Comparison of ENCODE assay signal across 19 cellular contexts in genomic region chr4:186366326-186366725, GRCh38.
DNase-seq lines count a peak whose midpoint lies in the region; ATAC-seq, FAIRE-seq and TF ChIP-seq lines count a peak whose summit lies in the region.
"Had no signal": no experiment of that assay in that cellular context is flagged by ENCODE, and none has a peak within 500 bp of the region (broad histone marks: within the 10 kb centered on the region; RNA-seq: fewer than 3 reads in every experiment).

No MANE protein-coding gene starts in this region.

- no peak overlapping the region for H3K4ac ChIP-seq in H1 (replicated peaks; ENCODE audit: insufficient read length, low read depth, low read length)

- no peak overlapping the region for H3K56ac ChIP-seq in H1 (replicated peaks; ENCODE audit: insufficient read length, low read depth, low read length)

- no peaks in the 10 kb centered on the region for H3K79me2 ChIP-seq in OCI-LY1 (ENCODE audit: insufficient read depth, low read length)
- H3K79me2 ChIP-seq in H1 (ENCODE audit: control insufficient read depth in 1 of 2, insufficient read depth in 2 of 2, low read length in 2 of 2): no peaks in the 10 kb centered on the region

- no peak overlapping the region for H4K5ac ChIP-seq in H1 (ENCODE audit: insufficient read length, low read depth, low read length)

- H4K91ac ChIP-seq in H1 (replicated peaks; ENCODE audit: insufficient read length, low read length): no peak overlapping the region

- TF ChIP-seq EP300 in H1 (IDR thresholded peaks at IDR 0.05; ENCODE audit: borderline replicate concordance in 1 of 2, low read depth in 2 of 2, low read length in 2 of 2): no peak

- H3K9ac ChIP-seq in OCI-LY1 (ENCODE audit: low read length) (no peak overlapping the region), H1 (replicated peaks in 1 of 4; ENCODE audit: extremely low read depth in 1 of 4, low read depth in 3 of 4, low read length in 3 of 4) (no peak overlapping the region)
- H3K9ac ChIP-seq: BLaER1 had no signal

- no peak overlapping the region for H2AK5ac ChIP-seq in H1 (ENCODE audit: low read depth, low read length)

- H3K27me3 ChIP-seq in OCI-LY1 (ENCODE audit: insufficient read depth, low read length) (no peaks in the 10 kb centered on the region), H1 (replicated peaks in 1 of 4; ENCODE audit: control insufficient read depth in 3 of 4, extremely low read depth in 1 of 4, insufficient read depth in 3 of 4, low read length in 3 of 4) (no peaks in the 10 kb centered on the region)
- H3K27me3 ChIP-seq: BLaER1, Peyer's patch had no signal

- no peak overlapping the region for H3K23ac ChIP-seq in H1 (ENCODE audit: insufficient read length)

- H2BK5ac ChIP-seq in H1 (ENCODE audit: low read depth, low read length): no peak overlapping the region

- CTCF ChIA-PET in H1 (lab: Charles Lee; ENCODE audit: partially characterized antibody): interaction anchor here (0.7 to 1.5 kb wide), 3 partner anchors 8 to 1794 kb away, joined by 3 to 4 read pairs (median 3); no protein-coding TSS in a partner anchor

- H3K4me1 ChIP-seq in OCI-LY1 (ENCODE audit: insufficient read depth, low read length, severe bottlenecking) (no peaks in the 10 kb centered on the region), H1 (replicated peaks in 1 of 4; ENCODE audit: control insufficient read depth in 3 of 4, insufficient read depth in 4 of 4, low read length in 3 of 4) (no peaks in the 10 kb centered on the region)
- H3K4me1 ChIP-seq: BLaER1, HAP-1, Peyer's patch had no signal

- H4K8ac ChIP-seq in H1 (ENCODE audit: extremely low read depth, insufficient read depth, low read length): no peak overlapping the region

- no peak for TF ChIP-seq POLR2A in H1 (IDR thresholded peaks at IDR 0.05; ENCODE audit: control extremely low read depth in 1 of 2, low read depth in 2 of 2, low read length in 2 of 2)

- no peak overlapping the region for H2BK120ac ChIP-seq in H1 (replicated peaks; ENCODE audit: low read depth, low read length)

- no peak for DNase-seq in GM12864 (ENCODE audit: low read depth)
- DNase-seq in H1 (ENCODE audit: low read depth in 1 of 2, low spot score in 2 of 2): peak in 1 of 2 experiments; percentile 60
- no peak for DNase-seq in NCI-H187 (lab: John Stamatoyannopoulos, UW)
- DNase-seq in stimulated activated CD4-positive, alpha-beta T cell treated with anti-CD3 and anti-CD28 coated beads, Interleukin-4, amount 100 ng/mL, for 1 hour: no peak
- DNase-seq: CD8-positive, alpha-beta T cell; DMS79; NCI-H1417; NCI-H1930; NCI-H226; NCI-H524; Peyer's patch; T-cell had no signal

- H3K36me3 ChIP-seq in OCI-LY1 (ENCODE audit: insufficient read depth, low read length) (no peaks in the 10 kb centered on the region), H1 (ENCODE audit: control insufficient read depth in 2 of 4, insufficient read depth in 4 of 4, low read length in 3 of 4) (peaks cover 0 to 13% (median 0%) of the 10 kb centered on the region in 4 experiments; a peak in 1 of 8 replicates)
- H3K36me3 ChIP-seq: BLaER1, HAP-1, Peyer's patch had no signal

- H3K9me3 ChIP-seq in OCI-LY1 (ENCODE audit: low read length) (no peaks in the 10 kb centered on the region; the same call in 1 of the 2 replicates), H1 (ENCODE audit: insufficient read depth in 2 of 2, low read depth in 1 of 2, low read length in 1 of 2) (peaks cover 24% of the 10 kb centered on the region in 2 experiments)
- H3K9me3 ChIP-seq: HAP-1 had no signal

- H2BK15ac ChIP-seq in H1 (ENCODE audit: low read length): no peak overlapping the region

- no peak overlapping the region for H2BK20ac ChIP-seq in H1 (ENCODE audit: low read length)

- WGBS in H1 (ENCODE audit: extremely low coverage in 1 of 2, insufficient coverage in 1 of 2, insufficient read length in 1 of 2, insufficient replicate concordance in 2 of 2, low coverage in 1 of 2, low lambda C conversion rate in 2 of 2, missing lambda C conversion rate in 1 of 2), 2 experiments: 82% methylated on average over 5 of the region's 5 CpGs; no CpG with 5 or more reads in 1 of the 2 experiments

- FAIRE-seq in H1 (lab: Jason Lieb, UNC): no peak

- POLR2A ChIA-PET in H1 (lab: Charles Lee; ENCODE audit: partially characterized antibody): no interaction called here

- H3K4me3 ChIP-seq in GM12864 (ENCODE audit: low read depth, low read length) (no peak overlapping the region), OCI-LY1 (ENCODE audit: low read depth, low read length, poor library complexity, severe bottlenecking) (no peak overlapping the region), H1 (ENCODE audit: extremely low read depth in 1 of 4, insufficient read depth in 2 of 4, low read depth in 3 of 4, low read length in 4 of 4) (no peak overlapping the region)
- H3K4me3 ChIP-seq: BLaER1, HAP-1, Peyer's patch, SK-N-MC had no signal

- TF ChIP-seq RAD21 in H1 (IDR thresholded peaks at IDR 0.05 in 1 of 2, conservative IDR thresholded peaks at IDR 0.05 in 1 of 2; ENCODE audit: low read depth in 2 of 2, low read length in 2 of 2): peak in 1 of 2 experiments; percentile 6; a peak in 1 of 4 replicates

- H3K27ac ChIP-seq in 22Rv1 (no peak overlapping the region), OCI-LY1 (ENCODE audit: low read depth, low read length, poor library complexity, severe bottlenecking) (no peak overlapping the region), H1 (ENCODE audit: low read depth, low read length) (no peak overlapping the region)
- H3K27ac ChIP-seq: BLaER1, Peyer's patch, SK-N-MC had no signal

- TF ChIP-seq CTCF in 22Rv1 (IDR thresholded peaks at IDR 0.05) (peak; percentile 21), GM12864 (IDR thresholded peaks at IDR 0.05; ENCODE audit: low read depth, low read length, missing control alignments) (peak; percentile 5), OCI-LY1 (IDR thresholded peaks at IDR 0.05; ENCODE audit: low read length) (peak; percentile 43; the same call in 1 of the 2 replicates), H1 (IDR thresholded peaks at IDR 0.05; ENCODE audit: control extremely low read depth in 1 of 3, insufficient read depth in 1 of 3, low read depth in 1 of 3, low read length in 3 of 3) (peak in 2 of 3 experiments; percentile 26 to 43; a peak in 2 of 4 replicates)

- no peak overlapping the region for H2BK12ac ChIP-seq in H1 (ENCODE audit: low read depth, low read length)

- H3K9me2 ChIP-seq in OCI-LY1 (ENCODE audit: low read depth, low read length): no peaks in the 10 kb centered on the region

- no peaks in the 10 kb centered on the region for H3K23me2 ChIP-seq in H1 (ENCODE audit: low read depth, low read length)

- no peaks in the 10 kb centered on the region for H4K20me1 ChIP-seq in OCI-LY1 (ENCODE audit: insufficient read depth, low read length)
- H4K20me1 ChIP-seq in H1 (replicated peaks in 1 of 2; ENCODE audit: control insufficient read depth in 1 of 2, insufficient read depth in 2 of 2, low read length in 2 of 2): no peaks in the 10 kb centered on the region
- H4K20me1 ChIP-seq: BLaER1 had no signal

- H2AFZ ChIP-seq in OCI-LY1 (ENCODE audit: low read length): no peak overlapping the region
- no peak overlapping the region for H2AFZ ChIP-seq in H1 (ENCODE audit: low read length)

- no peaks in the 10 kb centered on the region for H3K79me1 ChIP-seq in H1 (ENCODE audit: low read depth, low read length)

- no peak overlapping the region for H3K18ac ChIP-seq in H1 (ENCODE audit: extremely low read depth, low read length)

- H3F3A ChIP-seq in OCI-LY1 (ENCODE audit: insufficient read depth, low read length): no peaks in the 10 kb centered on the region

- no peak overlapping the region for H3K4me2 ChIP-seq in OCI-LY1 (ENCODE audit: low read length)
- no peak overlapping the region for H3K4me2 ChIP-seq in H1 (ENCODE audit: insufficient read depth in 1 of 2, low read depth in 2 of 2, low read length in 2 of 2)
- H3K4me2 ChIP-seq: BLaER1 had no signal

- ATAC-seq in SK-N-SH treated with all-trans-retinoic acid at 6 μM for 48 hours: no peak
- ATAC-seq in HG03095 (IDR thresholded peaks at IDR 0.05; ENCODE audit: unreplicated experiment): no peak
- ATAC-seq: CD8-positive, alpha-beta T cell; T-cell had no signal

- H3K14ac ChIP-seq in H1 (ENCODE audit: insufficient read length): no peak overlapping the region

TF ChIP-seq in H1, 55 proteins besides CTCF, POLR2A, EP300 and RAD21 (continues in another document):
- no peak for TF ChIP-seq SIX5 (IDR thresholded peaks at IDR 0.05; ENCODE audit: low read depth, low read length)
- no peak for TF ChIP-seq MAX (IDR thresholded peaks at IDR 0.05)
- no peak for TF ChIP-seq USF2 (IDR thresholded peaks at IDR 0.05; ENCODE audit: low read length)
- TF ChIP-seq CEBPB (IDR thresholded peaks at IDR 0.05; ENCODE audit: low read depth, low read length): no peak
- TF ChIP-seq POU5F1 (IDR thresholded peaks at IDR 0.05; ENCODE audit: low read depth, low read length): no peak
- no peak for TF ChIP-seq CBX8 (IDR thresholded peaks at IDR 0.05; ENCODE audit: borderline replicate concordance, low read depth, low read length)

TF ChIP-seq in SK-N-SH treated with all-trans-retinoic acid at 6 μM for 48 hours, 23 proteins besides CTCF, POLR2A, EP300 and RAD21:
- TF ChIP-seq BACH2 (CRISPR knock-in tag; IDR thresholded peaks at IDR 0.05; ENCODE audit: borderline replicate concordance) (no peak), OSR1 (CRISPR knock-in tag; IDR thresholded peaks at IDR 0.05) (no peak), TOX (CRISPR knock-in tag; IDR thresholded peaks at IDR 0.05; ENCODE audit: borderline replicate concordance) (no peak), ZFP30 (CRISPR knock-in tag; IDR thresholded peaks at IDR 0.05) (no peak), ZC3H10 (CRISPR knock-in tag; IDR thresholded peaks at IDR 0.05) (no peak), ISL1 (CRISPR knock-in tag; IDR thresholded peaks at IDR 0.05) (no peak)
TF ChIP-seq in SK-N-SH treated with all-trans-retinoic acid at 6 μM for 48 hours: peak in this region for 0.
